ENCODE assay signal across 1 cellular context in genomic region chr20:47359533-47360206, GRCh38.
TF ChIP-seq lines count a peak whose summit lies in the region.

No MANE protein-coding gene starts in this region.

TF ChIP-seq in WTC11, 78 proteins besides CTCF, POLR2A, EP300 and RAD21 (continued from another document):
- no peak for TF ChIP-seq ATF6 (CRISPR knock-in tag; IDR thresholded peaks at IDR 0.05)
- TF ChIP-seq EMX1 (CRISPR knock-in tag; IDR thresholded peaks at IDR 0.05), result no peak; the same call in 1 of the 2 replicates
- no peak for TF ChIP-seq OVOL2 (CRISPR knock-in tag; IDR thresholded peaks at IDR 0.05; ENCODE audit: borderline replicate concordance)
- no peak for TF ChIP-seq ERG (CRISPR knock-in tag; IDR thresholded peaks at IDR 0.05)
- no peak for TF ChIP-seq ETV6 (CRISPR knock-in tag; IDR thresholded peaks at IDR 0.05)
